ENCODE assay signal across 32 cellular contexts in the genomic region with DNA sequence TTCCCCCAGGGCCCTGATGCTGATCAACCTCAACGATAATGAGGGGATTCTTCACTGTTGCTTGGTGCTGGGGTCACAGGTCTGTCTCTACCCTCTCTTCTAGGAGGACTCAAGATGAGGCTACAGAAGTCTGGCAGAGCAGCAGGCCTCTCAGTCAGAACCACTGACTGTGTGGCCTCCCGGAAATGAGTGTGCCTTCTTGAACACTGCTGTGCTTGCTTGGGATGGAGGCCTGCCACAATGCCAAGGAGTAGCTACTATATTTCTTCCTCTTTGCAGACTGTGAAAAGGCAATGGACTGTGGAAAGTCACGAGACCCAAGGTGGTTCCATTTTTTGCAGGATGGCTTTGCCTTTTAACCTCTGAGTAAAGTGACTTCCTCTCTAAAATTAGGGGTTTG. TPM values are rescaled to one million over a fixed set of nuclear protein-coding genes. Genes with fewer than 3 reads are reported as not detected.
"Had no signal": no experiment of that assay in that cellular context is flagged by ENCODE, and none has a peak within 500 bp of the region (broad histone marks: within the 10 kb centered on the region; RNA-seq: fewer than 3 reads in every experiment).

No MANE protein-coding gene starts in this region.

- H3K9me3 Mint-ChIP-seq: activated CD8-positive, alpha-beta T cell treated with anti-CD3 and anti-CD28 coated beads for 36 hours; activated T-cell treated with anti-CD3 and anti-CD28 coated beads, Interleukin-2, amount 50 U/mL, for 4 hours; activated T-helper 17 cell treated with anti-CD3 and anti-CD28 coated beads, Interleukin-2, amount 50 U/mL, for 72 hours; endodermal cell had no signal

- H3K4me3 Mint-ChIP-seq: activated CD4-positive, alpha-beta T cell treated with anti-CD3 and anti-CD28 coated beads for 36 hours; activated CD4-positive, alpha-beta T cell treated with anti-CD3 and anti-CD28 coated beads, Interleukin-2, amount 10 ng/mL, durations not matched to agents 24 days and 14 days; activated CD8-positive, alpha-beta T cell treated with anti-CD3 and anti-CD28 coated beads for 36 hours; activated naive CD8-positive, alpha-beta T cell; activated T-cell treated with anti-CD3 and anti-CD28 coated beads, Interleukin-2, amount 50 U/mL, for 4 hours; activated T-helper 17 cell treated with anti-CD3 and anti-CD28 coated beads, Interleukin-2, amount 50 U/mL, for 72 hours; endodermal cell had no signal

- H3K79me2 ChIP-seq: hepatocyte had no signal

- DNase-seq: activated CD4-positive, alpha-beta T cell treated with anti-CD3 and anti-CD28 coated beads for 36 hours; activated CD4-positive, alpha-beta T cell treated with anti-CD3 and anti-CD28 coated beads, Interleukin-2, amount 10 ng/mL, durations not matched to agents 24 days and 14 days; activated CD4-positive, CD25-positive, alpha-beta regulatory T cell; activated CD4-positive, CD25-positive, alpha-beta regulatory T cell treated with anti-CD3 and anti-CD28 coated beads, Interleukin-2, amount 50 U/mL, for 72 hours; activated CD8-positive, alpha-beta memory T cell treated with anti-CD3 and anti-CD28 coated beads for 24 hours; activated CD8-positive, alpha-beta T cell treated with anti-CD3 and anti-CD28 coated beads for 36 hours; activated effector memory CD4-positive, alpha-beta T cell treated with Interleukin-2 at 50 U/mL for 16 hours; activated gamma-delta T cell treated with Interleukin-2 at 50 U/mL for 16 hours; activated naive CD4-positive, alpha-beta T cell treated with anti-CD3 and anti-CD28 coated beads, Interleukin-2, amount 50 U/mL, for 16 hours; activated naive CD4-positive, alpha-beta T cell treated with Interleukin-2 at 50 U/mL for 16 hours; activated T-cell treated with anti-CD3 and anti-CD28 coated beads, Interleukin-2, amount 50 U/mL, for 4 hours; amniotic stem cell; aorta; body of pancreas; central memory CD4-positive, alpha-beta T cell; cerebellar nuclear complex; colonic mucosa; dorsolateral prefrontal cortex; effector memory CD4-positive, alpha-beta T cell; endodermal cell; erythroblast; foreskin melanocyte; heart right ventricle; T-helper 2 cell had no signal

- H2AFZ ChIP-seq: hepatocyte had no signal

- H3K4me2 ChIP-seq: hepatocyte had no signal

- H3K27ac Mint-ChIP-seq: activated CD4-positive, alpha-beta T cell treated with anti-CD3 and anti-CD28 coated beads for 36 hours; activated CD4-positive, alpha-beta T cell treated with anti-CD3 and anti-CD28 coated beads, Interleukin-2, amount 10 ng/mL, durations not matched to agents 24 days and 14 days; activated CD8-positive, alpha-beta T cell treated with anti-CD3 and anti-CD28 coated beads for 36 hours; activated naive CD8-positive, alpha-beta T cell; activated T-helper 17 cell treated with anti-CD3 and anti-CD28 coated beads, Interleukin-2, amount 50 U/mL, for 72 hours; endodermal cell had no signal

- H3K27ac ChIP-seq: body of pancreas, cardiac muscle cell, colonic mucosa, dorsolateral prefrontal cortex, esophagus muscularis mucosa, gastroesophageal sphincter, heart right ventricle, hepatocyte had no signal

- H3K9me3 ChIP-seq: body of pancreas, colonic mucosa, esophagus muscularis mucosa, gastroesophageal sphincter, heart right ventricle had no signal

- ATAC-seq: activated CD4-positive, alpha-beta T cell treated with anti-CD3 and anti-CD28 coated beads for 36 hours; activated CD8-positive, alpha-beta T cell treated with anti-CD3 and anti-CD28 coated beads for 36 hours; activated T-cell treated with anti-CD3 and anti-CD28 coated beads, Interleukin-2, amount 50 U/mL, for 4 hours; activated T-helper 17 cell treated with anti-CD3 and anti-CD28 coated beads, Interleukin-2, amount 50 U/mL, for 72 hours; body of pancreas; gastroesophageal sphincter; heart right ventricle had no signal

- H3K4me3 ChIP-seq: body of pancreas, cardiac muscle cell, colonic mucosa, dorsolateral prefrontal cortex, esophagus muscularis mucosa, gastroesophageal sphincter, heart right ventricle, hepatocyte had no signal

- H3K36me3 ChIP-seq: cardiac muscle cell, colonic mucosa, esophagus muscularis mucosa, gastroesophageal sphincter, heart right ventricle had no signal

RNA-seq across cellular contexts. Expression of gene HOXD1, which starts 5.8 kb away (rescaled TPM):
- total RNA-seq: activated CD4-positive, alpha-beta T cell treated with anti-CD3 and anti-CD28 coated beads for 36 hours; activated CD4-positive, alpha-beta T cell treated with anti-CD3 and anti-CD28 coated beads, Interleukin-2, amount 10 ng/mL, durations not matched to agents 24 days and 14 days; activated CD8-positive, alpha-beta T cell treated with anti-CD3 and anti-CD28 coated beads for 36 hours; activated T-cell treated with anti-CD3 and anti-CD28 coated beads, Interleukin-2, amount 50 U/mL, for 4 hours; activated T-helper 17 cell treated with anti-CD3 and anti-CD28 coated beads, Interleukin-2, amount 50 U/mL, for 72 hours; cardiac muscle cell; fibroblast of lung; hepatocyte; T-helper 1 cell treated with Interleukin-12 subunit alpha and Interleukin-12 subunit beta and Interleukin-4 antibody, amounts not matched to agents 30 ng/mL and 1 ng/mL, for 36 hours had no signal
- polyA plus RNA-seq: cardiac muscle cell, fibroblast of lung, hepatocyte had no signal

RNA-seq across cellular contexts. Expression of gene HOXD3, which starts 25.6 kb away (rescaled TPM):
- total RNA-seq: activated CD4-positive, alpha-beta T cell treated with anti-CD3 and anti-CD28 coated beads for 36 hours; activated CD4-positive, alpha-beta T cell treated with anti-CD3 and anti-CD28 coated beads, Interleukin-2, amount 10 ng/mL, durations not matched to agents 24 days and 14 days; activated CD8-positive, alpha-beta T cell treated with anti-CD3 and anti-CD28 coated beads for 36 hours; activated T-cell treated with anti-CD3 and anti-CD28 coated beads, Interleukin-2, amount 50 U/mL, for 4 hours; activated T-helper 17 cell treated with anti-CD3 and anti-CD28 coated beads, Interleukin-2, amount 50 U/mL, for 72 hours; endodermal cell; fibroblast of lung; T-helper 1 cell treated with Interleukin-12 subunit alpha and Interleukin-12 subunit beta and Interleukin-4 antibody, amounts not matched to agents 30 ng/mL and 1 ng/mL, for 36 hours had no signal
- polyA plus RNA-seq: cardiac muscle cell, fibroblast of lung, hepatocyte had no signal

RNA-seq across cellular contexts. Expression of gene HOXD4, which starts 31.3 kb away (rescaled TPM):
- total RNA-seq: activated CD4-positive, alpha-beta T cell treated with anti-CD3 and anti-CD28 coated beads for 36 hours; activated CD4-positive, alpha-beta T cell treated with anti-CD3 and anti-CD28 coated beads, Interleukin-2, amount 10 ng/mL, durations not matched to agents 24 days and 14 days; activated CD8-positive, alpha-beta T cell treated with anti-CD3 and anti-CD28 coated beads for 36 hours; activated T-cell treated with anti-CD3 and anti-CD28 coated beads, Interleukin-2, amount 50 U/mL, for 4 hours; activated T-helper 17 cell treated with anti-CD3 and anti-CD28 coated beads, Interleukin-2, amount 50 U/mL, for 72 hours; cardiac muscle cell; dorsolateral prefrontal cortex; endodermal cell; fibroblast of lung; T-helper 1 cell treated with Interleukin-12 subunit alpha and Interleukin-12 subunit beta and Interleukin-4 antibody, amounts not matched to agents 30 ng/mL and 1 ng/mL, for 36 hours had no signal
- polyA plus RNA-seq: cardiac muscle cell, fibroblast of lung, hepatocyte had no signal

RNA-seq across cellular contexts. Expression of gene HOXD8, which starts 53.2 kb away (rescaled TPM):
- total RNA-seq: activated CD4-positive, alpha-beta T cell treated with anti-CD3 and anti-CD28 coated beads for 36 hours; activated CD4-positive, alpha-beta T cell treated with anti-CD3 and anti-CD28 coated beads, Interleukin-2, amount 10 ng/mL, durations not matched to agents 24 days and 14 days; activated CD8-positive, alpha-beta T cell treated with anti-CD3 and anti-CD28 coated beads for 36 hours; activated T-helper 17 cell treated with anti-CD3 and anti-CD28 coated beads, Interleukin-2, amount 50 U/mL, for 72 hours; cardiac muscle cell; dorsolateral prefrontal cortex; endodermal cell; fibroblast of lung; T-helper 1 cell treated with Interleukin-12 subunit alpha and Interleukin-12 subunit beta and Interleukin-4 antibody, amounts not matched to agents 30 ng/mL and 1 ng/mL, for 36 hours had no signal
- polyA plus RNA-seq: cardiac muscle cell, fibroblast of lung, hepatocyte had no signal
